ENCODE assay signal across 1 cellular context in genomic region chr21:38477241-38477640, GRCh38.
TF ChIP-seq lines count a peak whose summit lies in the region.

No MANE protein-coding gene starts in this region.

TF ChIP-seq in GM23338, 12 proteins besides CTCF, POLR2A, EP300 and RAD21 (continued from another document):
- no peak for TF ChIP-seq ZNF462 (CRISPR knock-in tag; IDR thresholded peaks at IDR 0.05)
- TF ChIP-seq ZNF114 (CRISPR knock-in tag; IDR thresholded peaks at IDR 0.05) = no peak
- no peak for TF ChIP-seq JUNB (IDR thresholded peaks at IDR 0.05; ENCODE audit: unreplicated experiment)
- TF ChIP-seq STAT1 (IDR thresholded peaks at IDR 0.05; ENCODE audit: unreplicated experiment) = no peak
- no peak for TF ChIP-seq EZH2 (IDR thresholded peaks at IDR 0.05; ENCODE audit: low read depth, unreplicated experiment)
TF ChIP-seq in GM23338: peak in this region for 0.
